In the genomic region with DNA sequence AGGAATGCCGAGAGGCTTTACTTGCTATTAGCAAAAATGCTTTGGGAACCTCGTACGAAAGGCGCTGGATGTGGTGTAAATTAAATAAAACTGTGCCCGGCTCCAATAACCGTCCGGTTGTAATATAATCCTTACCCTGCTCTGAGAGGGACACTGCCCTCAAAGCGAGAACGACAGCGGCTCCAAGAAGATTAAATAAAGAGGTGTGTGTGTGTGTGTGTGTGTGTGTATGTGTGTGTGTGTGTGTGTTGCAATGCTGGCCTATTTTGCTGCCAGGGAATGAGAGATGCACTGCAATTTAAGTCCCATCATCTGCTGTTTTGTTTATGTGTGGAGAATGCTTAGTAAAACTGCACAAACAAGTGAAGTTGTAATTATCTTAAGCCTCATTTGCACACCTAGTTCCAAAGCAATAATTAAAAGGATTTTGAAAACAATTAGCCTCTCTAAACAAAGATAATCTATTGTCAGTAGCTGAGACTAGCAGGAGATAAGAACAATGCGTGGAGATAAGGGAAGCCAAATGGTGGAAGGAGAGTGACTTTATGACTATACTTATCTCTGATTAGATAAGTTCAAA, we compare ENCODE assay signal across 10 cellular contexts.
DNase-seq lines count a peak whose midpoint lies in the region; ATAC-seq lines count a peak whose summit lies in the region.
"Had no signal": no experiment of that assay in that cellular context is flagged by ENCODE, and none has a peak within 500 bp of the region (broad histone marks: within the 10 kb centered on the region; RNA-seq: fewer than 3 reads in every experiment).

No MANE protein-coding gene starts in this region.

- peak; percentile 55 for DNase-seq in NCI-H1105 treated with DMSO at 0.1 percent for 48 hours (lab: John Stamatoyannopoulos, UW)
- no peak for DNase-seq in NCI-H1105 (lab: John Stamatoyannopoulos, UW)
- DNase-seq in NCI-H510A treated with DMSO at 0.1 percent for 48 hours (lab: John Stamatoyannopoulos, UW) = peak; percentile 92
- DNase-seq in dedifferentiated amniotic fluid mesenchymal stem cell (ENCODE audit: extremely low spot score) = peak; percentile 20
- peak; percentile 61 for DNase-seq in retina
- no peak for DNase-seq in NCI-H2171 (lab: John Stamatoyannopoulos, UW)
- no peak for DNase-seq in cortex of kidney (lab: John Stamatoyannopoulos, UW)
- DNase-seq: stimulated activated naive CD4-positive, alpha-beta T cell treated with Interleukin-2 at 50 U/mL for 16 hours; T1000 had no signal

- ATAC-seq in HG02610 (IDR thresholded peaks at IDR 0.05; ENCODE audit: unreplicated experiment) = no peak

Comparison
In these comparisons a context has a peak if more than half of its experiments do, and no peak if none do; other contexts are left out.
1. DNase-seq: peak in NCI-H1105 treated with DMSO at 0.1 percent for 48 hours (single experiment), NCI-H510A treated with DMSO at 0.1 percent for 48 hours (single experiment), dedifferentiated amniotic fluid mesenchymal stem cell (single experiment) and retina (single experiment); none in NCI-H1105 (single experiment), NCI-H2171 (single experiment) and cortex of kidney (single experiment).